In genomic region chr22:20813056-20813455, GRCh38 we compare ENCODE assay signal across 30 cellular contexts. TPM values are rescaled to one million over a fixed set of nuclear protein-coding genes. Genes with fewer than 3 reads are reported as not detected.
A peak's percentile ranks its signal among the peaks of the same experiment; 100 is the strongest.
DNase-seq lines count a peak whose midpoint lies in the region; ATAC-seq, FAIRE-seq and TF ChIP-seq lines count a peak whose summit lies in the region.
"Had no signal": no experiment of that assay in that cellular context is flagged by ENCODE, and none has a peak within 500 bp of the region (broad histone marks: within the 10 kb centered on the region; RNA-seq: fewer than 3 reads in every experiment).

No MANE protein-coding gene starts in this region.

- H3K79me2 ChIP-seq in K562 (ENCODE audit: control insufficient read depth, insufficient read depth, low read length), result no peaks in the 10 kb centered on the region

- intact Hi-C loops in K562 (cut with micrococcal nuclease), result no loop called here
- intact Hi-C loops in uterus (cut with DNase I; ENCODE audit: low total_unique reads), result no loop called here

- no peak for TF ChIP-seq RAD21 in K562 (CRISPR knock-in tag; conservative IDR thresholded peaks at IDR 0.05 in 1 of 2, IDR thresholded peaks at IDR 0.05 in 1 of 2)

- peaks cover 59% of the 10 kb centered on the region for H3K36me3 Mint-ChIP-seq in activated naive CD4-positive, alpha-beta T cell treated with anti-CD3 and anti-CD28 coated beads, Interleukin-2, amount 10 ng/mL, durations not matched to agents 7 days and 5 days

- no TSS peak for BruUV-seq in K562 (replicated peaks; lab: Mats Ljungman, UMichigan)

- H3K4me1 Mint-ChIP-seq in activated naive CD4-positive, alpha-beta T cell treated with anti-CD3 and anti-CD28 coated beads, Interleukin-2, amount 10 ng/mL, durations not matched to agents 7 days and 5 days, result peaks cover 21% of the 10 kb centered on the region
- H3K4me1 Mint-ChIP-seq: CD14-positive monocyte had no signal

- H3K36me3 ChIP-seq in K562 (ENCODE audit: control insufficient read depth, insufficient read depth, low read length) (peaks cover 73% of the 10 kb centered on the region), uterus (no peaks in the 10 kb centered on the region)

- H3K4me1 ChIP-seq in K562 (replicated peaks in 1 of 2; ENCODE audit: control insufficient read depth in 2 of 2, insufficient read depth in 2 of 2, low read length in 2 of 2) (no peaks in the 10 kb centered on the region), uterus (no peaks in the 10 kb centered on the region)
- H3K4me1 ChIP-seq: BE2C had no signal

- H3K27ac ChIP-seq in K562 (ENCODE audit: extremely low read depth, low read depth, low read length) (no peak overlapping the region), temporal lobe (ENCODE audit: low read depth, low read length) (peak overlapping the region; percentile 9), uterus (no peak overlapping the region)
- H3K27ac ChIP-seq: BLaER1 had no signal

- POLR2A ChIA-PET in K562 (lab: Yijun Ruan, JAX), result interaction anchor here (0.6 to 15.3 kb wide), 11 partner anchors 9 to 484 kb away, joined by 3 to 172 read pairs (median 3); no protein-coding TSS in a partner anchor

- WGBS in K562 (ENCODE audit: insufficient coverage, low coverage, missing lambda C conversion rate), result 82% methylated on average over 4 of the region's 4 CpGs

- TF ChIP-seq CTCF in K562 (IDR thresholded peaks at IDR 0.05 in 2 of 3, conservative IDR thresholded peaks at IDR 0.05 in 1 of 3; ENCODE audit: insufficient read depth in 2 of 3, low read depth in 1 of 3, low read length in 3 of 3) (no peak), fibroblast of pulmonary artery (IDR thresholded peaks at IDR 0.05; ENCODE audit: low read length, missing control alignments) (no peak), uterus (IDR thresholded peaks at IDR 0.05) (no peak)

- H2AFZ ChIP-seq in K562 (ENCODE audit: low read depth, low read length), result no peak overlapping the region

- H3K9ac ChIP-seq in K562 (ENCODE audit: insufficient read depth in 1 of 2, low read depth in 2 of 2, low read length in 2 of 2), result no peak overlapping the region
- H3K9ac ChIP-seq: BLaER1 had no signal

- no peaks in the 10 kb centered on the region for H4K20me1 ChIP-seq in K562 (replicated peaks; ENCODE audit: control insufficient read depth, insufficient read depth, low read length)

- TF ChIP-seq POLR2A in K562 (conservative IDR thresholded peaks at IDR 0.05) (no peak), uterus (IDR thresholded peaks at IDR 0.05) (no peak)

- no peak for ATAC-seq in K562
- no peak for ATAC-seq in HG03354 (IDR thresholded peaks at IDR 0.05; ENCODE audit: poor library complexity, severe bottlenecking, unreplicated experiment)
- ATAC-seq: GM12878 had no signal

- no peaks in the 10 kb centered on the region for H3K27me3 Mint-ChIP-seq in activated naive CD4-positive, alpha-beta T cell treated with anti-CD3 and anti-CD28 coated beads, Interleukin-2, amount 10 ng/mL, durations not matched to agents 7 days and 5 days
- H3K27me3 Mint-ChIP-seq: CD4-positive, alpha-beta memory T cell; CD4-positive, CD25-positive, alpha-beta regulatory T cell had no signal

- H3K9me3 Mint-ChIP-seq in activated naive CD4-positive, alpha-beta T cell treated with anti-CD3 and anti-CD28 coated beads, Interleukin-2, amount 10 ng/mL, durations not matched to agents 7 days and 5 days, result no peaks in the 10 kb centered on the region
- H3K9me3 Mint-ChIP-seq: CD4-positive, alpha-beta memory T cell; CD4-positive, CD25-positive, alpha-beta regulatory T cell; CD8-positive, alpha-beta memory T cell had no signal

- H3K27me3 ChIP-seq in K562 (ENCODE audit: control insufficient read depth in 2 of 2, insufficient read depth in 2 of 2, low read length in 2 of 2) (no peaks in the 10 kb centered on the region), uterus (no peaks in the 10 kb centered on the region)
- H3K27me3 ChIP-seq: BE2C, BLaER1 had no signal

- DNase-seq in activated naive CD4-positive, alpha-beta T cell treated with anti-CD3 and anti-CD28 coated beads, Interleukin-2, amount 10 ng/mL, durations not matched to agents 7 days and 5 days, result no peak
- DNase-seq in activated naive CD4-positive, alpha-beta T cell treated with anti-CD3 and anti-CD28 coated beads, Interleukin-2, amount 50 U/mL, for 16 hours, result no peak
- DNase-seq in K562 (ENCODE audit: extremely low read depth in 1 of 4, low spot score in 3 of 4), result no peak
- peak; percentile 29 for DNase-seq in fibroblast of pulmonary artery (ENCODE audit: low read depth)
- no peak for DNase-seq in cerebellar nuclear complex (lab: John Stamatoyannopoulos, UW)
- no peak for DNase-seq in uterus
- DNase-seq: 8988T; ACHN; BE2C; C1 segment of cervical spinal cord; CD4-positive, alpha-beta memory T cell; CD4-positive, CD25-positive, alpha-beta regulatory T cell; CD8-positive, alpha-beta memory T cell; COR-L47; DMS 273 treated with DMSO at 0.1 percent for 48 hours; DMS153; DMS53; DMS79; DND-41; EL; GDM1 had no signal

- no peak overlapping the region for H3K4me2 ChIP-seq in K562 (ENCODE audit: insufficient read depth, low read length)
- H3K4me2 ChIP-seq: BLaER1 had no signal

- in situ Hi-C loops in K562 (cut with MboI), result no loop called here

- no peak overlapping the region for H3K4me3 Mint-ChIP-seq in activated naive CD4-positive, alpha-beta T cell treated with anti-CD3 and anti-CD28 coated beads, Interleukin-2, amount 10 ng/mL, durations not matched to agents 7 days and 5 days
- H3K4me3 Mint-ChIP-seq: CD14-positive monocyte; CD4-positive, CD25-positive, alpha-beta regulatory T cell; CD8-positive, alpha-beta memory T cell had no signal

- H3K9me3 ChIP-seq in K562 (replicated peaks; ENCODE audit: control insufficient read depth, insufficient read depth, low read depth, low read length) (no peaks in the 10 kb centered on the region), uterus (no peaks in the 10 kb centered on the region)
- H3K9me3 ChIP-seq: BE2C, BLaER1 had no signal

- CTCF ChIA-PET in activated naive CD4-positive, alpha-beta T cell treated with anti-CD3 and anti-CD28 coated beads, Interleukin-2, amount 10 ng/mL, durations not matched to agents 7 days and 5 days (lab: Charles Lee), result interaction anchor here (1.9 kb wide), 1 partner anchor 9 kb away, joined by 5 read pairs; no protein-coding TSS in a partner anchor
- CTCF ChIA-PET in K562 (lab: Yijun Ruan, JAX; ENCODE audit: low intra/inter-chr PET ratio), result no interaction called here

- H3K27ac Mint-ChIP-seq in activated naive CD4-positive, alpha-beta T cell treated with anti-CD3 and anti-CD28 coated beads, Interleukin-2, amount 10 ng/mL, durations not matched to agents 7 days and 5 days, result peak overlapping the region; percentile 28

- H3K4me3 ChIP-seq in K562 (no peak overlapping the region), fibroblast of pulmonary artery (replicated peaks; ENCODE audit: low read depth, low read length) (no peak overlapping the region), uterus (no peak overlapping the region)
- H3K4me3 ChIP-seq: BLaER1, GM12878 had no signal

- no peak for FAIRE-seq in K562 (lab: Jason Lieb, UNC)
- FAIRE-seq: A204.1, GM12878, GM12892, GM18507 had no signal

- TF ChIP-seq EP300 in K562 (IDR thresholded peaks at IDR 0.05; ENCODE audit: low read length), result no peak

- H3K9me1 ChIP-seq in K562 (ENCODE audit: control insufficient read depth, insufficient read depth, low read length), result no peaks in the 10 kb centered on the region

RNA-seq across cellular contexts. Expression of gene SERPIND1, which starts 39.1 kb away (rescaled TPM):
- total RNA-seq in K562 (2011; cell fraction: chromatin; rRNA removed; ENCODE audit: low replicate concordance), result not detected in 2 replicates
- not detected in 2 replicates for total RNA-seq in K562 (2011; cell fraction: nucleolus; rRNA removed)
- not detected in 2 replicates for total RNA-seq in K562 (2011; cell fraction: nucleoplasm; rRNA removed)
- not detected in 2 replicates for total RNA-seq in K562 (2014; rRNA removed)
- total RNA-seq in K562 (2014; rRNA removed; fragmentation: Illumina TruSeq; extraction: Trizol), result not detected in 2 replicates
- not detected in 2 replicates for total RNA-seq in K562 (2015; rRNA removed; fragmentation: Illumina TruSeq; extraction: Trizol)
- 0.09 and 0.22 TPM in 2 replicates for total RNA-seq in K562 (2021)
- not detected in 2 replicates for polyA plus RNA-seq in K562 (2011; rRNA removed)
- polyA plus RNA-seq in K562 (2011; cell fraction: cytosol; rRNA removed), result not detected in 2 replicates
- polyA plus RNA-seq in K562 (2011; cell fraction: nucleus; rRNA removed), result not detected in 2 replicates
- polyA plus RNA-seq in K562 (2012), result 0.11 and 0.16 TPM in 2 replicates
- not detected in 2 replicates for polyA plus RNA-seq in K562 (2014; fragmentation: Illumina TruSeq; extraction: Trizol)
- polyA plus RNA-seq in K562 (2014; fragmentation: Nextera tagmentation; extraction: Ambion mirVana), result under 1 TPM; 0.04 to 0.11 TPM
- not detected in 2 replicates for polyA plus RNA-seq in K562 (2014; rRNA removed)
- polyA minus RNA-seq in K562 (2011; rRNA and poly(A)+ RNA removed), result not detected in 2 replicates
- polyA minus RNA-seq in K562 (2011; cell fraction: cytosol; rRNA and poly(A)+ RNA removed), result 1.0 TPM in 1 of 2 replicates, not detected in the other
- polyA minus RNA-seq in K562 (2011; cell fraction: nucleus; rRNA and poly(A)+ RNA removed), result not detected in 2 replicates
- 8.6 TPM for total RNA-seq in temporal lobe
- 1 to 10 TPM in 2 of 4 donors, not detected in 2; 1.0 to 4.5 TPM for total RNA-seq in uterus
- total RNA-seq: CD4-positive, alpha-beta memory T cell; CD4-positive, CD25-positive, alpha-beta regulatory T cell; CD8-positive, alpha-beta memory T cell; G401 had no signal
- polyA plus RNA-seq: CD14-positive monocyte had no signal

RNA-seq across cellular contexts. Expression of gene PI4KA, which starts 45.6 kb away (rescaled TPM):
- total RNA-seq in K562 (2011; cell fraction: chromatin; rRNA removed; ENCODE audit: low replicate concordance), result 856 and 1,421 TPM in 2 replicates
- 627 and 658 TPM in 2 replicates for total RNA-seq in K562 (2011; cell fraction: nucleolus; rRNA removed)
- 567 and 576 TPM in 2 replicates for total RNA-seq in K562 (2011; cell fraction: nucleoplasm; rRNA removed)
- total RNA-seq in K562 (2014; rRNA removed) (103 and 117 TPM in 2 replicates), K562 (2014; rRNA removed; fragmentation: Illumina TruSeq; extraction: Trizol) (62.3 and 63.7 TPM in 2 replicates), K562 (2015; rRNA removed; fragmentation: Illumina TruSeq; extraction: Trizol) (75.3 and 82.5 TPM in 2 replicates), K562 (2021) (173 and 187 TPM in 2 replicates), temporal lobe (67.1 TPM), uterus (100 to 1,000 TPM in 2 of 4 donors, 10 to 100 TPM in 2; 48.9 to 238 (median 108) TPM)
- polyA plus RNA-seq in K562 (2011; rRNA removed) (84.7 and 128 TPM in 2 replicates), K562 (2014; fragmentation: Illumina TruSeq; extraction: Trizol) (124 and 127 TPM in 2 replicates), K562 (2014; fragmentation: Nextera tagmentation; extraction: Ambion mirVana) (10 to 100 TPM in 1 of 2 experiments, 1 to 10 TPM in 1; 7.3 to 11.1 TPM), K562 (2014; rRNA removed) (116 and 125 TPM in 2 replicates)
- 76.2 and 84.4 TPM in 2 replicates for polyA plus RNA-seq in K562 (2011; cell fraction: cytosol; rRNA removed)
- polyA plus RNA-seq in K562 (2011; cell fraction: nucleus; rRNA removed), result 448 and 556 TPM in 2 replicates
- 142 and 181 TPM in 2 replicates for polyA plus RNA-seq in K562 (2012)
- 160 and 176 TPM in 2 replicates for polyA minus RNA-seq in K562 (2011; rRNA and poly(A)+ RNA removed)
- polyA minus RNA-seq in K562 (2011; cell fraction: cytosol; rRNA and poly(A)+ RNA removed), result 98.9 and 161 TPM in 2 replicates
- 188 and 253 TPM in 2 replicates for polyA minus RNA-seq in K562 (2011; cell fraction: nucleus; rRNA and poly(A)+ RNA removed)

RNA-seq across cellular contexts. Expression of gene SNAP29, which starts 45.8 kb away (rescaled TPM):
- 63.6 and 66.4 TPM in 2 replicates for total RNA-seq in K562 (2011; cell fraction: chromatin; rRNA removed; ENCODE audit: low replicate concordance)
- total RNA-seq in K562 (2011; cell fraction: nucleolus; rRNA removed), result 39.3 and 45.4 TPM in 2 replicates
- total RNA-seq in K562 (2011; cell fraction: nucleoplasm; rRNA removed), result 59.8 and 84.4 TPM in 2 replicates
- total RNA-seq in K562 (2014; rRNA removed) (71.4 and 89.3 TPM in 2 replicates), K562 (2014; rRNA removed; fragmentation: Illumina TruSeq; extraction: Trizol) (58.1 and 64.4 TPM in 2 replicates), K562 (2015; rRNA removed; fragmentation: Illumina TruSeq; extraction: Trizol) (70.6 and 75.9 TPM in 2 replicates), K562 (2021) (122 and 123 TPM in 2 replicates), temporal lobe (7.1 TPM), uterus (10 to 100 TPM in 3 of 4 donors, 1 to 10 TPM in 1; 5.3 to 33.5 (median 13.1) TPM)
- polyA plus RNA-seq in K562 (2011; rRNA removed) (187 and 200 TPM in 2 replicates), K562 (2014; fragmentation: Illumina TruSeq; extraction: Trizol) (181 and 250 TPM in 2 replicates), K562 (2014; fragmentation: Nextera tagmentation; extraction: Ambion mirVana) (10 to 100 TPM; 19.5 to 22.8 TPM), K562 (2014; rRNA removed) (136 and 161 TPM in 2 replicates)
- 97.0 and 115 TPM in 2 replicates for polyA plus RNA-seq in K562 (2011; cell fraction: cytosol; rRNA removed)
- polyA plus RNA-seq in K562 (2011; cell fraction: nucleus; rRNA removed), result 51.6 and 70.0 TPM in 2 replicates
- polyA plus RNA-seq in K562 (2012), result 105 and 162 TPM in 2 replicates
- polyA minus RNA-seq in K562 (2011; rRNA and poly(A)+ RNA removed), result 89.0 and 94.5 TPM in 2 replicates
- polyA minus RNA-seq in K562 (2011; cell fraction: cytosol; rRNA and poly(A)+ RNA removed), result 44.9 and 53.1 TPM in 2 replicates
- polyA minus RNA-seq in K562 (2011; cell fraction: nucleus; rRNA and poly(A)+ RNA removed), result 14.3 and 25.0 TPM in 2 replicates
